27 cellular contexts compared by ENCODE assay signal in the genomic region with DNA sequence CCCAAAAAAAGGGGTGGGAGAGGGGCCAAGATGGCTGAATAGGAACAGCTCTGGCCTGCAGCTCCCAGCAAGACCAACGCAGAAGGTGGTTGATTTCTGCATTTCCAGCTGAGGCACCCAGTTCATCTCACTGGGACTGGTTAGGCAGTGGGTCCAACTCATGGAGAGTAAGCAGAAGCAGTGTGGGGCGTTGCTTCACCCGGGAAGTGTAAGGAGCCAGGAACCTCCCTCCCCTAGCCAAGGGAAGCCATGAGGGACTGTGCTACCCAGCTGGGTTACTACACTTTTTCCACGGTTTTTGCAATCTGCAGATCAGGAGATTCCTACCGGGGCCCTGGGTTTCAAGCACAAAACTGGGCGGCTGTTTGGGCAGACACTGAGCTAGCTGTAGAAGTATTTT.
"Had no signal": no experiment of that assay in that cellular context is flagged by ENCODE, and none has a peak within 500 bp of the region (broad histone marks: within the 10 kb centered on the region; RNA-seq: fewer than 3 reads in every experiment).

No MANE protein-coding gene starts in this region.

- FAIRE-seq: endometrium, islet of Langerhans, keratinocyte had no signal

- H3K27me3 ChIP-seq: colonic mucosa, left lung had no signal

- DNase-seq: colonic mucosa; cortex of kidney; effector CD8-positive, alpha-beta T cell; effector memory CD8-positive, alpha-beta T cell; endodermal cell; erythroblast; esophagus squamous epithelium; foreskin fibroblast; foreskin melanocyte; gastrocnemius medialis; glutamatergic neuron; head of caudate nucleus; heart right ventricle; hippocampal formation; left cardiac atrium; left lung; left ventricle myocardium superior; lower lobe of right lung; mesenchymal stem cell; mucosa of descending colon had no signal

- H3K36me3 Mint-ChIP-seq: mesothelial cell of epicardium had no signal

- H3K9me3 Mint-ChIP-seq: dendritic cell treated with granulocyte-macrophage colony-stimulating factor and Interleukin-4, amounts not matched to agents 40 ng/mL and 50 ng/mL, for 4 days; effector memory CD8-positive, alpha-beta T cell had no signal

- H3K4me1 Mint-ChIP-seq: endodermal cell had no signal

- H3K27ac Mint-ChIP-seq: dendritic cell treated with granulocyte-macrophage colony-stimulating factor and Interleukin-4, amounts not matched to agents 40 ng/mL and 50 ng/mL, for 4 days; effector memory CD8-positive, alpha-beta T cell; endodermal cell; mesothelial cell of epicardium had no signal

- H3K27ac ChIP-seq: colonic mucosa, epithelial cell of prostate, esophagus squamous epithelium, gastrocnemius medialis, heart right ventricle, left lung, lower lobe of right lung had no signal

- H3K4me3 ChIP-seq: colonic mucosa, esophagus squamous epithelium, gastrocnemius medialis, heart right ventricle, left lung, lower lobe of right lung, mucosa of descending colon had no signal

- ATAC-seq: effector memory CD8-positive, alpha-beta T cell; esophagus mucosa; gastrocnemius medialis; heart right ventricle; left lung; left ventricle myocardium superior; lower lobe of right lung; mucosa of descending colon had no signal

- H3K4me1 ChIP-seq: colonic mucosa, esophagus squamous epithelium, gastrocnemius medialis, heart right ventricle, left lung, lower lobe of right lung had no signal

- H3K36me3 ChIP-seq: colonic mucosa, esophagus squamous epithelium, gastrocnemius medialis, heart right ventricle, left lung, lower lobe of right lung had no signal

- H3K4me3 Mint-ChIP-seq: dendritic cell treated with granulocyte-macrophage colony-stimulating factor and Interleukin-4, amounts not matched to agents 40 ng/mL and 50 ng/mL, for 4 days; effector memory CD8-positive, alpha-beta T cell; endodermal cell; mesothelial cell of epicardium had no signal

- H3K27me3 Mint-ChIP-seq: dendritic cell treated with granulocyte-macrophage colony-stimulating factor and Interleukin-4, amounts not matched to agents 40 ng/mL and 50 ng/mL, for 4 days had no signal

- H3K9me3 ChIP-seq: colonic mucosa, esophagus squamous epithelium, gastrocnemius medialis, left lung, lower lobe of right lung, mucosa of descending colon had no signal
